ENCODE assay signal across 8 cellular contexts in the genomic region with DNA sequence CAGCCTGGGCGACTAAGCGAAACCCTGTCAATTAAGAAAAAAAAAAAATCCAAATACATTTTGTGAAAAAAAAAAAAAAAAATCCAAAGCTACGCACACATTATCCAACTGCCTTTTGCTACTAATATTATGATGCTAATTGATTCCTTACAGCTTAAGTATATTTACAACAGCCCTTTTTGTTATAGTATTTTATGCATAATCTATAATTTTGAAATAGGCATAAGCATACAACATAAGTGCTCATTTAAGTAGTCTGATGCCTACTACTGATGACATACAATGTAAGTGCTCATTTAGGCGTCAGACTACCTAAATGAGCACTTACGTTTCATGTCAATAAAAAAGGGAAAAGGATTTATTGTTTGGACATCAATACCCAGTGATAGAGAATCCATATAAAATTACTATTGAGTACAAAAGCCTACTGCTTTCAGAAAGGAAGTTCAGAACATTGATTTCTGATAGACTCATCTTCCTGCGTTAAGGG. TPM values are rescaled to one million over a fixed set of nuclear protein-coding genes. Genes with fewer than 3 reads are reported as not detected.
DNase-seq lines count a peak whose midpoint lies in the region; ATAC-seq and TF ChIP-seq lines count a peak whose summit lies in the region.

No MANE protein-coding gene starts in this region.

- WGBS in adrenal gland, 4 donors: 72 to 87% (median 85%) methylated on average over 6 of the region's 6 CpGs
- 98% methylated on average over 2 of the region's 6 CpGs for WGBS in mesenchymal stem cell
- WGBS in thymus: 88% methylated on average over 6 of the region's 6 CpGs

- peak overlapping the region; percentile 92 for H3K4me2 ChIP-seq in mesenchymal stem cell (ENCODE audit: low read length, poor library complexity, severe bottlenecking)

- peak overlapping the region in 1 of 2 experiments; percentile 71 for H2BK12ac ChIP-seq in mesenchymal stem cell (ENCODE audit: low read length in 2 of 2)

- H3K36me3 ChIP-seq in adrenal gland (replicated peaks in 1 of 2): no peaks in the 10 kb centered on the region
- peaks cover 0 to 2% of the 10 kb centered on the region in 2 experiments for H3K36me3 ChIP-seq in mesenchymal stem cell (ENCODE audit: control insufficient read depth in 1 of 2, insufficient read depth in 2 of 2, low read depth in 1 of 2, low read length in 2 of 2)
- no peaks in the 10 kb centered on the region for H3K36me3 ChIP-seq in thymus (ENCODE audit: control insufficient read depth, insufficient read depth)

- H3K27ac ChIP-seq in adrenal gland (peak overlapping the region in 3 of 5 donors; percentile 57 to 96 (median 93)), mesenchymal stem cell (ENCODE audit: low read length, poor library complexity, severe bottlenecking) (no peak overlapping the region), thymus (ENCODE audit: low read depth) (peak overlapping the region; percentile 95)

- no peaks in the 10 kb centered on the region for H3K27me3 Mint-ChIP-seq in activated T-cell treated with anti-CD3 and anti-CD28 coated beads, Interleukin-2, amount 50 U/mL, for 4 hours (ENCODE audit: low read depth)

- H3K4me1 ChIP-seq in adrenal gland (replicated peaks in 1 of 2): peaks cover 9 to 35% of the 10 kb centered on the region in 2 donors
- peaks cover 14% of the 10 kb centered on the region for H3K4me1 ChIP-seq in mesenchymal stem cell (ENCODE audit: control insufficient read depth, insufficient read depth, low read depth, low read length)
- H3K4me1 ChIP-seq in thymus (ENCODE audit: control insufficient read depth, insufficient read depth, low read length): peaks cover 36% of the 10 kb centered on the region

- H2BK5ac ChIP-seq in mesenchymal stem cell (ENCODE audit: low read depth, low read length, poor library complexity, severe bottlenecking): peak overlapping the region; percentile 35

- TF ChIP-seq POLR2A in adrenal gland (IDR thresholded peaks at IDR 0.05): no peak

- intact Hi-C loops in adrenal gland (cut with DNase I): no loop called here

- H3K9me3 Mint-ChIP-seq in activated T-cell treated with anti-CD3 and anti-CD28 coated beads, Interleukin-2, amount 50 U/mL, for 4 hours: no peaks in the 10 kb centered on the region

- no peak for TF ChIP-seq CTCF in adrenal gland (IDR thresholded peaks at IDR 0.05)

- H3K27me3 ChIP-seq in adrenal gland (no peaks in the 10 kb centered on the region), mesenchymal stem cell (ENCODE audit: control insufficient read depth in 1 of 2, insufficient read depth in 1 of 2, low read length in 2 of 2) (peaks cover 0 to 3% of the 10 kb centered on the region in 2 experiments), thymus (ENCODE audit: control insufficient read depth, insufficient read depth) (no peaks in the 10 kb centered on the region)

- H4K91ac ChIP-seq in mesenchymal stem cell (ENCODE audit: low read length): no peak overlapping the region

- H3K23ac ChIP-seq in mesenchymal stem cell (ENCODE audit: low read length in 2 of 2): no peak overlapping the region

- peak overlapping the region; percentile 66 for H2AFZ ChIP-seq in mesenchymal stem cell (ENCODE audit: low read depth, low read length)

- H3K4me3 ChIP-seq in adrenal gland: peak overlapping the region in 1 of 4 donors; percentile 95
- peak overlapping the region in 1 of 2 experiments; percentile 95 for H3K4me3 ChIP-seq in mesenchymal stem cell (ENCODE audit: insufficient read depth in 1 of 2, low read depth in 1 of 2, low read length in 2 of 2)
- peak overlapping the region; percentile 89 for H3K4me3 ChIP-seq in thymus (ENCODE audit: low read length)

- H2BK120ac ChIP-seq in mesenchymal stem cell (ENCODE audit: low read depth, low read length): no peak overlapping the region

- H3K18ac ChIP-seq in mesenchymal stem cell (ENCODE audit: low read depth in 1 of 2, low read length in 2 of 2): no peak overlapping the region

- no peak overlapping the region for H2BK15ac ChIP-seq in mesenchymal stem cell (ENCODE audit: low read depth, poor library complexity, severe bottlenecking)

- peaks cover 17% of the 10 kb centered on the region for H3K36me3 Mint-ChIP-seq in activated T-cell treated with anti-CD3 and anti-CD28 coated beads, Interleukin-2, amount 50 U/mL, for 4 hours (ENCODE audit: insufficient read depth)

- peak overlapping the region; percentile 97 for H3K9ac ChIP-seq in mesenchymal stem cell (ENCODE audit: low read length)

- no peak for DNase-seq in activated T-cell treated with anti-CD3 and anti-CD28 coated beads, Interleukin-2, amount 50 U/mL, for 4 hours
- DNase-seq in activated T-cell treated with anti-CD3 and anti-CD28 coated beads, Interleukin-2, amount 50 U/mL, for 1 hour: no peak
- DNase-seq in adrenal gland (no peak), mesenchymal stem cell (no peak)
- DNase-seq in stimulated activated CD4-positive, alpha-beta T cell treated with anti-CD3 and anti-CD28 coated beads, Interleukin-2, amount 100 ng/mL, for 48 hours: no peak
- DNase-seq in activated effector memory CD4-positive, alpha-beta T cell treated with Interleukin-2 at 50 U/mL for 16 hours: no peak

- peaks cover 75% of the 10 kb centered on the region for H3K4me1 Mint-ChIP-seq in activated T-cell treated with anti-CD3 and anti-CD28 coated beads, Interleukin-2, amount 50 U/mL, for 4 hours (ENCODE audit: low read depth)

- no peak overlapping the region for H2AK5ac ChIP-seq in mesenchymal stem cell (ENCODE audit: low read length, severe bottlenecking)

- H3K4ac ChIP-seq in mesenchymal stem cell (ENCODE audit: low read depth in 1 of 2, low read length in 2 of 2): peak overlapping the region in 1 of 2 experiments; percentile 94

- H3K79me1 ChIP-seq in mesenchymal stem cell (replicated peaks; ENCODE audit: low read length, poor library complexity, severe bottlenecking): peaks cover 3% of the 10 kb centered on the region

- H3K14ac ChIP-seq in mesenchymal stem cell (ENCODE audit: low read length in 2 of 2): no peak overlapping the region

- no peak overlapping the region for H4K8ac ChIP-seq in mesenchymal stem cell (ENCODE audit: low read length)

- H3K9me3 ChIP-seq in adrenal gland (replicated peaks in 1 of 3) (no peaks in the 10 kb centered on the region), mesenchymal stem cell (ENCODE audit: control insufficient read depth, low read length) (no peaks in the 10 kb centered on the region), thymus (ENCODE audit: control insufficient read depth) (no peaks in the 10 kb centered on the region)

- peak overlapping the region; percentile 97 for H3K4me3 Mint-ChIP-seq in activated T-cell treated with anti-CD3 and anti-CD28 coated beads, Interleukin-2, amount 50 U/mL, for 4 hours

- no peak for ATAC-seq in activated T-cell treated with anti-CD3 and anti-CD28 coated beads, Interleukin-2, amount 50 U/mL, for 4 hours
- ATAC-seq in HG03457 (IDR thresholded peaks at IDR 0.05; ENCODE audit: unreplicated experiment): no peak

RNA-seq across cellular contexts. Expression of a gene that starts 0.8 kb away (rescaled TPM):
- total RNA-seq in activated T-cell treated with anti-CD3 and anti-CD28 coated beads, Interleukin-2, amount 50 U/mL, for 4 hours: 10 to 100 TPM; 27.3 to 33.3 (median 27.3) TPM
- total RNA-seq in adrenal gland: 10 to 100 TPM; 38.4 to 98.4 (median 59.0) TPM
- polyA plus RNA-seq in adrenal gland (10 to 100 TPM; 31.5 to 48.5 (median 39.5) TPM), thymus (105 TPM)
- 26.5 TPM for polyA plus RNA-seq in mesenchymal stem cell (2013, experiment 1 of 2)
- 28.5 TPM for polyA plus RNA-seq in mesenchymal stem cell (2013, experiment 2 of 2)

RNA-seq across cellular contexts. Expression of a gene that starts 56.6 kb away (rescaled TPM):
- total RNA-seq in activated T-cell treated with anti-CD3 and anti-CD28 coated beads, Interleukin-2, amount 50 U/mL, for 4 hours: 10 to 100 TPM; 59.9 to 64.4 (median 61.2) TPM
- total RNA-seq in adrenal gland: 10 to 100 TPM; 27.4 to 36.1 (median 32.6) TPM
- polyA plus RNA-seq in adrenal gland (10 to 100 TPM in 2 of 3 donors, 1 to 10 TPM in 1; 9.5 to 67.3 (median 14.2) TPM), thymus (34.0 TPM)
- polyA plus RNA-seq in mesenchymal stem cell (2013, experiment 1 of 2): 41.6 TPM
- 40.2 TPM for polyA plus RNA-seq in mesenchymal stem cell (2013, experiment 2 of 2)
